28 cellular contexts compared by ENCODE assay signal in the genomic region with DNA sequence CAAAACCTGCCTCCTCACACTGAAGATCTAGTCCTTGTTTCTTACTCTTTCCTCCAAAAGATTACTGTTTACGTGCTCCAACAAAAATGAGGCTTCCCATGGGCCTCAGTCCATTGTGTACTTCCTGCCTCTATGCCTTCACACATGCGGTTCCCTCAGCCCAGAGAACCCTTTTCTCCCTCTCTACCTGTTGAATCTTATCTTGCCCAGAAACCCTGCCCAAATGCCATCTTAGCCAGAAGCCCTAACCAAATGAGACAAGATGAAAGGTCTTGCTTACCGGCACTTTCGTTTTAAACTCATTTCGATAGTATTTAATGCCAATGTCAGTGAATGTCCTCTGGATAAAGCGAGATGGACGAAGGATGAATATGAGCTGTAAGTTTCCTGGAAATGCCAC.
"Had no signal": no experiment of that assay in that cellular context is flagged by ENCODE, and none has a peak within 500 bp of the region (broad histone marks: within the 10 kb centered on the region; RNA-seq: fewer than 3 reads in every experiment).

No MANE protein-coding gene starts in this region.

- H3K4me3 Mint-ChIP-seq: activated CD4-positive, alpha-beta memory T cell treated with anti-CD3 and anti-CD28 coated beads, Interleukin-2, amount 10 ng/mL, durations not matched to agents 7 days and 5 days; activated CD4-positive, alpha-beta T cell treated with anti-CD3 and anti-CD28 coated beads for 36 hours; activated CD4-positive, alpha-beta T cell treated with anti-CD3 and anti-CD28 coated beads, Interleukin-2, amount 10 ng/mL, durations not matched to agents 7 days and 5 days; activated naive CD4-positive, alpha-beta T cell treated with anti-CD3 and anti-CD28 coated beads for 36 hours; activated naive CD8-positive, alpha-beta T cell treated with anti-CD3 and anti-CD28 coated beads, Interleukin-2, amount 10 ng/mL, durations not matched to agents 7 days and 5 days; activated T-cell treated with anti-CD3 and anti-CD28 coated beads, Interleukin-2, amount 50 U/mL, for 4 hours; activated T-helper 17 cell treated with anti-CD3 and anti-CD28 coated beads, Interleukin-2, amount 50 U/mL, for 72 hours; dendritic cell treated with granulocyte-macrophage colony-stimulating factor and Interleukin-4, amounts not matched to agents 40 ng/mL and 50 ng/mL, for 4 days; endodermal cell had no signal

- ATAC-seq: activated CD4-positive, alpha-beta T cell treated with anti-CD3 and anti-CD28 coated beads for 36 hours; activated naive CD4-positive, alpha-beta T cell treated with anti-CD3 and anti-CD28 coated beads, Interleukin-2, amount 50 U/mL, for 72 hours; activated T-cell treated with anti-CD3 and anti-CD28 coated beads, Interleukin-2, amount 50 U/mL, for 4 hours; activated T-helper 17 cell treated with anti-CD3 and anti-CD28 coated beads, Interleukin-2, amount 50 U/mL, for 72 hours; esophagus mucosa had no signal

- H3K27me3 Mint-ChIP-seq: activated CD4-positive, alpha-beta memory T cell treated with anti-CD3 and anti-CD28 coated beads, Interleukin-2, amount 10 ng/mL, durations not matched to agents 7 days and 5 days; activated CD4-positive, alpha-beta T cell treated with anti-CD3 and anti-CD28 coated beads for 36 hours; activated CD4-positive, alpha-beta T cell treated with anti-CD3 and anti-CD28 coated beads, Interleukin-2, amount 10 ng/mL, durations not matched to agents 7 days and 5 days; activated naive CD8-positive, alpha-beta T cell treated with anti-CD3 and anti-CD28 coated beads, Interleukin-2, amount 10 ng/mL, durations not matched to agents 7 days and 5 days; activated T-helper 17 cell treated with anti-CD3 and anti-CD28 coated beads, Interleukin-2, amount 50 U/mL, for 72 hours; dendritic cell treated with granulocyte-macrophage colony-stimulating factor and Interleukin-4, amounts not matched to agents 40 ng/mL and 50 ng/mL, for 4 days had no signal

- H3K36me3 ChIP-seq: cardiac muscle cell had no signal

- FAIRE-seq: astrocyte had no signal

- H3K27ac Mint-ChIP-seq: activated CD4-positive, alpha-beta memory T cell treated with anti-CD3 and anti-CD28 coated beads, Interleukin-2, amount 10 ng/mL, durations not matched to agents 7 days and 5 days; activated CD4-positive, alpha-beta T cell treated with anti-CD3 and anti-CD28 coated beads for 36 hours; activated CD4-positive, alpha-beta T cell treated with anti-CD3 and anti-CD28 coated beads, Interleukin-2, amount 10 ng/mL, durations not matched to agents 7 days and 5 days; activated naive CD4-positive, alpha-beta T cell treated with anti-CD3 and anti-CD28 coated beads for 36 hours; activated naive CD4-positive, alpha-beta T cell treated with anti-CD3 and anti-CD28 coated beads, Interleukin-2, amount 50 U/mL, for 72 hours; activated naive CD8-positive, alpha-beta T cell treated with anti-CD3 and anti-CD28 coated beads, Interleukin-2, amount 10 ng/mL, durations not matched to agents 7 days and 5 days; activated T-helper 17 cell treated with anti-CD3 and anti-CD28 coated beads, Interleukin-2, amount 50 U/mL, for 72 hours; dendritic cell treated with granulocyte-macrophage colony-stimulating factor and Interleukin-4, amounts not matched to agents 40 ng/mL and 50 ng/mL, for 4 days; endodermal cell had no signal

- H3K36me3 Mint-ChIP-seq: activated naive CD4-positive, alpha-beta T cell treated with anti-CD3 and anti-CD28 coated beads, Interleukin-2, amount 50 U/mL, for 72 hours had no signal

- H3K9me3 Mint-ChIP-seq: activated CD4-positive, alpha-beta memory T cell treated with anti-CD3 and anti-CD28 coated beads, Interleukin-2, amount 10 ng/mL, durations not matched to agents 7 days and 5 days; activated CD4-positive, alpha-beta T cell treated with anti-CD3 and anti-CD28 coated beads, Interleukin-2, amount 10 ng/mL, durations not matched to agents 7 days and 5 days; activated naive CD4-positive, alpha-beta T cell treated with anti-CD3 and anti-CD28 coated beads for 36 hours; activated naive CD4-positive, alpha-beta T cell treated with anti-CD3 and anti-CD28 coated beads, Interleukin-2, amount 50 U/mL, for 72 hours; activated naive CD8-positive, alpha-beta T cell treated with anti-CD3 and anti-CD28 coated beads, Interleukin-2, amount 10 ng/mL, durations not matched to agents 7 days and 5 days; activated T-cell treated with anti-CD3 and anti-CD28 coated beads, Interleukin-2, amount 50 U/mL, for 4 hours; activated T-helper 17 cell treated with anti-CD3 and anti-CD28 coated beads, Interleukin-2, amount 50 U/mL, for 72 hours; dendritic cell treated with granulocyte-macrophage colony-stimulating factor and Interleukin-4, amounts not matched to agents 40 ng/mL and 50 ng/mL, for 4 days; endodermal cell had no signal

- H3K27ac ChIP-seq: cardiac muscle cell, coronary artery, dorsolateral prefrontal cortex had no signal

- H3K4me3 ChIP-seq: cardiac muscle cell, coronary artery, dorsolateral prefrontal cortex had no signal

- H3K27me3 ChIP-seq: cardiac muscle cell, dorsolateral prefrontal cortex had no signal

- DNase-seq: activated CD4-positive, alpha-beta memory T cell treated with anti-CD3 and anti-CD28 coated beads, Interleukin-2, amount 10 ng/mL, durations not matched to agents 7 days and 5 days; activated CD4-positive, alpha-beta T cell treated with anti-CD3 and anti-CD28 coated beads for 36 hours; activated CD4-positive, alpha-beta T cell treated with anti-CD3 and anti-CD28 coated beads, Interleukin-2, amount 10 ng/mL, durations not matched to agents 7 days and 5 days; activated CD4-positive, alpha-beta T cell treated with anti-CD3 and anti-CD28 coated beads, Interleukin-2, amount 50 U/mL, for 4 hours; activated CD4-positive, CD25-positive, alpha-beta regulatory T cell; activated CD4-positive, CD25-positive, alpha-beta regulatory T cell treated with anti-CD3 and anti-CD28 coated beads, Interleukin-2, amount 50 U/mL, for 72 hours; activated CD8-positive, alpha-beta memory T cell treated with anti-CD3 and anti-CD28 coated beads, Interleukin-2, amount 50 U/mL, for 48 hours; activated effector memory CD4-positive, alpha-beta T cell treated with Interleukin-2 at 50 U/mL for 16 hours; activated gamma-delta T cell treated with Interleukin-2 at 50 U/mL for 16 hours; activated naive CD4-positive, alpha-beta T cell treated with anti-CD3 and anti-CD28 coated beads for 36 hours; activated naive CD8-positive, alpha-beta T cell treated with anti-CD3 and anti-CD28 coated beads, Interleukin-2, amount 10 ng/mL, durations not matched to agents 7 days and 5 days; activated T-cell treated with anti-CD3 and anti-CD28 coated beads for 4 hours; activated T-cell treated with anti-CD3 and anti-CD28 coated beads, Interleukin-2, amount 50 U/mL, for 4 hours; central memory CD4-positive, alpha-beta T cell; cerebellar nuclear complex; dorsolateral prefrontal cortex; effector memory CD4-positive, alpha-beta T cell; endodermal cell; foreskin fibroblast; head of caudate nucleus; T-helper 2 cell had no signal
